Comparison of ENCODE assay signal across 3 cellular contexts in the genomic region with DNA sequence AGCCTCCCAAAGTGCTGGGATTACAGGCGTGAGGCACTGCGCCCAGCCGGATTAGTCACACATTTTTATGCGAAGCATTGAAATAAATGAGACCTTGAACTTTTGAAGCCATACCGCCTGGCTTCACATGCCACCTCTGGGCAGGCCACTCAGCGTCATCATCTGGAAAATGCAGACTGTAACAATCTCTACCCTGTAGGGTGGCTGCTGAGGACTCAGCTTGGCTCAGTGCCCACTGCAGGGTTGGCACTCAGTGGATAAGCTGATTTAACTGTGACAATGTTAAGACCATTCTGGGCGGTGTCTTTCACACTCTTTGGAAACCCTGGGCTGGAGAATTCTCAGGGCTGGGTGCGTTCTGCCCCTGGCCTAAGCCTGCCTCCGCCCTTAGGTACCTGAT.
TF ChIP-seq lines count a peak whose summit lies in the region.

No MANE protein-coding gene starts in this region.

TF ChIP-seq in SK-N-SH, 30 proteins besides CTCF, POLR2A, EP300 and RAD21 (continued from another document and continues in another):
- no peak for TF ChIP-seq POLR2AphosphoS5 (IDR thresholded peaks at IDR 0.05; ENCODE audit: low read depth, low read length)
- TF ChIP-seq TCF12 (IDR thresholded peaks at IDR 0.05): no peak
- TF ChIP-seq FOXJ3 (CRISPR knock-in tag; IDR thresholded peaks at IDR 0.05): no peak
- TF ChIP-seq MEF2A (IDR thresholded peaks at IDR 0.05; ENCODE audit: borderline replicate concordance, low read depth): no peak
- TF ChIP-seq NRF1 (IDR thresholded peaks at IDR 0.05; ENCODE audit: low read depth, low read length): no peak
- TF ChIP-seq FOXM1 (IDR thresholded peaks at IDR 0.05; ENCODE audit: low read depth): no peak
- TF ChIP-seq SIN3A (IDR thresholded peaks at IDR 0.05; ENCODE audit: borderline replicate concordance, low read depth, low read length): no peak
- no peak for TF ChIP-seq GATA2 (CRISPR knock-in tag; IDR thresholded peaks at IDR 0.05)
- TF ChIP-seq FOSL2 (IDR thresholded peaks at IDR 0.05; ENCODE audit: borderline replicate concordance, low read depth): no peak
- no peak for TF ChIP-seq ZBTB33 (IDR thresholded peaks at IDR 0.05; ENCODE audit: borderline replicate concordance, low read depth)
- TF ChIP-seq IRF3 (IDR thresholded peaks at IDR 0.05; ENCODE audit: low read depth, low read length): no peak
- no peak for TF ChIP-seq MXI1 (IDR thresholded peaks at IDR 0.05; ENCODE audit: low read depth, low read length)
- TF ChIP-seq, protein P1, sequence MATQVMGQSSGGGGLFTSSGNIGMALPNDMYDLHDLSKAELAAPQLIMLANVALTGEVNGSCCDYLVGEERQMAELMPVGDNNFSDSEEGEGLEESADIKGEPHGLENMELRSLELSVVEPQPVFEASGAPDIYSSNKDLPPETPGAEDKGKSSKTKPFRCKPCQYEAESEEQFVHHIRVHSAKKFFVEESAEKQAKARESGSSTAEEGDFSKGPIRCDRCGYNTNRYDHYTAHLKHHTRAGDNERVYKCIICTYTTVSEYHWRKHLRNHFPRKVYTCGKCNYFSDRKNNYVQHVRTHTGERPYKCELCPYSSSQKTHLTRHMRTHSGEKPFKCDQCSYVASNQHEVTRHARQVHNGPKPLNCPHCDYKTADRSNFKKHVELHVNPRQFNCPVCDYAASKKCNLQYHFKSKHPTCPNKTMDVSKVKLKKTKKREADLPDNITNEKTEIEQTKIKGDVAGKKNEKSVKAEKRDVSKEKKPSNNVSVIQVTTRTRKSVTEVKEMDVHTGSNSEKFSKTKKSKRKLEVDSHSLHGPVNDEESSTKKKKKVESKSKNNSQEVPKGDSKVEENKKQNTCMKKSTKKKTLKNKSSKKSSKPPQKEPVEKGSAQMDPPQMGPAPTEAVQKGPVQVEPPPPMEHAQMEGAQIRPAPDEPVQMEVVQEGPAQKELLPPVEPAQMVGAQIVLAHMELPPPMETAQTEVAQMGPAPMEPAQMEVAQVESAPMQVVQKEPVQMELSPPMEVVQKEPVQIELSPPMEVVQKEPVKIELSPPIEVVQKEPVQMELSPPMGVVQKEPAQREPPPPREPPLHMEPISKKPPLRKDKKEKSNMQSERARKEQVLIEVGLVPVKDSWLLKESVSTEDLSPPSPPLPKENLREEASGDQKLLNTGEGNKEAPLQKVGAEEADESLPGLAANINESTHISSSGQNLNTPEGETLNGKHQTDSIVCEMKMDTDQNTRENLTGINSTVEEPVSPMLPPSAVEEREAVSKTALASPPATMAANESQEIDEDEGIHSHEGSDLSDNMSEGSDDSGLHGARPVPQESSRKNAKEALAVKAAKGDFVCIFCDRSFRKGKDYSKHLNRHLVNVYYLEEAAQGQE (IDR thresholded peaks at IDR 0.05; ENCODE audit: low read depth, low read length): no peak

TF ChIP-seq in SK-N-SH treated with all-trans-retinoic acid at 6 μM for 48 hours, 23 proteins besides CTCF, POLR2A, EP300 and RAD21 (continued from another document):
- TF ChIP-seq PATZ1 (CRISPR knock-in tag; IDR thresholded peaks at IDR 0.05; ENCODE audit: borderline replicate concordance): no peak
- TF ChIP-seq PPARA (CRISPR knock-in tag; IDR thresholded peaks at IDR 0.05; ENCODE audit: borderline replicate concordance): no peak
- TF ChIP-seq GLIS3 (CRISPR knock-in tag; IDR thresholded peaks at IDR 0.05): no peak
- no peak for TF ChIP-seq CREB5 (CRISPR knock-in tag; IDR thresholded peaks at IDR 0.05; ENCODE audit: low read depth)
- no peak for TF ChIP-seq ZFP3 (CRISPR knock-in tag; IDR thresholded peaks at IDR 0.05)
TF ChIP-seq in SK-N-SH treated with all-trans-retinoic acid at 6 μM for 48 hours: peak in this region for 0.

TF ChIP-seq in GM12891, 5 proteins besides CTCF, POLR2A, EP300 and RAD21 (continued from another document):
- TF ChIP-seq SPI1 (IDR thresholded peaks at IDR 0.05; ENCODE audit: low read depth, low read length) (no peak), PAX5 (IDR thresholded peaks at IDR 0.05; ENCODE audit: insufficient read depth, low read length, severe bottlenecking) (no peak)
TF ChIP-seq in GM12891: peak in this region for 0.
